ENCODE assay signal across 8 cellular contexts in genomic region chr22:40043793-40044101, GRCh38. TPM values are rescaled to one million over a fixed set of nuclear protein-coding genes. Genes with fewer than 3 reads are reported as not detected.
DNase-seq lines count a peak whose midpoint lies in the region; ATAC-seq and TF ChIP-seq lines count a peak whose summit lies in the region.

No MANE protein-coding gene starts in this region.

- H3K4me1 ChIP-seq in iPS-15b (ENCODE audit: control insufficient read depth, insufficient read depth, low read length), result no peaks in the 10 kb centered on the region

- DNase-seq in HFFc6 (no peak), middle frontal gyrus (ENCODE audit: extremely low spot score, low spot score) (no peak), SHP77 treated with DMSO at 0.1 percent for 48 hours (lab: John Stamatoyannopoulos, UW) (no peak), germinal center (ENCODE audit: low spot score) (no peak)
- no peak for DNase-seq in activated CD8-positive, alpha-beta T cell treated with anti-CD3 and anti-CD28 coated beads, Interleukin-2, amount 10 ng/mL, durations not matched to agents 7 days and 5 days
- no peak for DNase-seq in stimulated activated effector memory CD8-positive, alpha-beta T cell treated with anti-CD3 and anti-CD28 coated beads, Interleukin-12 subunit alpha, Interleukin-12 subunit beta, amount 100 ng/mL, for 72 hours (ENCODE audit: low spot score in 2 of 2)

- H3K27me3 ChIP-seq in iPS-15b (ENCODE audit: control insufficient read depth, insufficient read depth, low read length), result peaks cover 9% of the 10 kb centered on the region

- peaks cover 27% of the 10 kb centered on the region; the same call in 1 of the 2 replicates for H3K4me1 Mint-ChIP-seq in HFFc6 (ENCODE audit: low read depth)
- peaks cover 43% of the 10 kb centered on the region for H3K4me1 Mint-ChIP-seq in activated CD8-positive, alpha-beta T cell treated with anti-CD3 and anti-CD28 coated beads, Interleukin-2, amount 10 ng/mL, durations not matched to agents 7 days and 5 days (ENCODE audit: low read depth)
- peaks cover 27% of the 10 kb centered on the region for H3K4me1 Mint-ChIP-seq in stimulated activated effector memory CD8-positive, alpha-beta T cell treated with anti-CD3 and anti-CD28 coated beads, Interleukin-12 subunit alpha, Interleukin-12 subunit beta, amount 100 ng/mL, for 72 hours

- no peaks in the 10 kb centered on the region for H3K36me3 ChIP-seq in iPS-15b (ENCODE audit: control insufficient read depth, insufficient read depth, low read length)

- H3K9me3 Mint-ChIP-seq in HFFc6, result no peaks in the 10 kb centered on the region
- H3K9me3 Mint-ChIP-seq in activated CD8-positive, alpha-beta T cell treated with anti-CD3 and anti-CD28 coated beads, Interleukin-2, amount 10 ng/mL, durations not matched to agents 7 days and 5 days (ENCODE audit: insufficient read depth), result no peaks in the 10 kb centered on the region
- no peaks in the 10 kb centered on the region for H3K9me3 Mint-ChIP-seq in stimulated activated effector memory CD8-positive, alpha-beta T cell treated with anti-CD3 and anti-CD28 coated beads, Interleukin-12 subunit alpha, Interleukin-12 subunit beta, amount 100 ng/mL, for 72 hours

- no peaks in the 10 kb centered on the region for H3K9me3 ChIP-seq in iPS-15b (ENCODE audit: control insufficient read depth, insufficient read depth, low read length)

- peak overlapping the region; percentile 97 for H3K27ac Mint-ChIP-seq in HFFc6
- peak overlapping the region; percentile 99 for H3K27ac Mint-ChIP-seq in activated CD8-positive, alpha-beta T cell treated with anti-CD3 and anti-CD28 coated beads, Interleukin-2, amount 10 ng/mL, durations not matched to agents 7 days and 5 days
- peak overlapping the region; percentile 98 for H3K27ac Mint-ChIP-seq in stimulated activated effector memory CD8-positive, alpha-beta T cell treated with anti-CD3 and anti-CD28 coated beads, Interleukin-12 subunit alpha, Interleukin-12 subunit beta, amount 100 ng/mL, for 72 hours

- POLR2A ChIA-PET in activated CD8-positive, alpha-beta T cell treated with anti-CD3 and anti-CD28 coated beads, Interleukin-2, amount 10 ng/mL, durations not matched to agents 7 days and 5 days (lab: Charles Lee), result interaction anchor here (0.6 to 5.5 kb wide), 70 partner anchors 10 to 726 kb away, joined by 3 to 68 read pairs (median 4); partner anchors contain the start of genes ADSL, ATF4, MIEF1 and RPS19BP1

- TF ChIP-seq CTCF in HFFc6 (IDR thresholded peaks at IDR 0.05), result no peak

- peak overlapping the region; percentile 94 for H3K4me3 Mint-ChIP-seq in HFFc6
- H3K4me3 Mint-ChIP-seq in activated CD8-positive, alpha-beta T cell treated with anti-CD3 and anti-CD28 coated beads, Interleukin-2, amount 10 ng/mL, durations not matched to agents 7 days and 5 days, result peak overlapping the region; percentile 89
- peak overlapping the region; percentile 77 for H3K4me3 Mint-ChIP-seq in stimulated activated effector memory CD8-positive, alpha-beta T cell treated with anti-CD3 and anti-CD28 coated beads, Interleukin-12 subunit alpha, Interleukin-12 subunit beta, amount 100 ng/mL, for 72 hours

- peaks cover 3% of the 10 kb centered on the region for H3K27me3 Mint-ChIP-seq in HFFc6 (ENCODE audit: insufficient read depth)
- H3K27me3 Mint-ChIP-seq in activated CD8-positive, alpha-beta T cell treated with anti-CD3 and anti-CD28 coated beads, Interleukin-2, amount 10 ng/mL, durations not matched to agents 7 days and 5 days (ENCODE audit: low read depth), result peaks cover 8% of the 10 kb centered on the region

- no peak for ATAC-seq in activated CD8-positive, alpha-beta T cell treated with anti-CD3 and anti-CD28 coated beads, Interleukin-2, amount 10 ng/mL, durations not matched to agents 7 days and 5 days
- no peak for ATAC-seq in stimulated activated effector memory CD8-positive, alpha-beta T cell treated with anti-CD3 and anti-CD28 coated beads, Interleukin-12 subunit alpha, Interleukin-12 subunit beta, amount 100 ng/mL, for 72 hours
- ATAC-seq in HG03280 (IDR thresholded peaks at IDR 0.05; ENCODE audit: unreplicated experiment), result no peak

- no peak overlapping the region for H3K9ac ChIP-seq in iPS-15b (ENCODE audit: low read depth, low read length)

- CTCF ChIA-PET in activated CD8-positive, alpha-beta T cell treated with anti-CD3 and anti-CD28 coated beads, Interleukin-2, amount 10 ng/mL, durations not matched to agents 7 days and 5 days (lab: Charles Lee), result interaction anchor here (0.6 to 3.3 kb wide), 18 partner anchors 11 to 514 kb away, joined by 3 to 38 read pairs (median 5); partner anchors contain the start of genes ADSL, RPS19BP1, SGSM3 and TNRC6B

- H3K4me3 ChIP-seq in iPS-15b (ENCODE audit: low read depth, low read length), result peak overlapping the region; percentile 92

- H3K36me3 Mint-ChIP-seq in HFFc6 (ENCODE audit: low read depth), result no peaks in the 10 kb centered on the region
- peaks cover 4% of the 10 kb centered on the region for H3K36me3 Mint-ChIP-seq in activated CD8-positive, alpha-beta T cell treated with anti-CD3 and anti-CD28 coated beads, Interleukin-2, amount 10 ng/mL, durations not matched to agents 7 days and 5 days (ENCODE audit: low read depth)
- peaks cover 12% of the 10 kb centered on the region for H3K36me3 Mint-ChIP-seq in stimulated activated effector memory CD8-positive, alpha-beta T cell treated with anti-CD3 and anti-CD28 coated beads, Interleukin-12 subunit alpha, Interleukin-12 subunit beta, amount 100 ng/mL, for 72 hours

RNA-seq across cellular contexts. Expression of gene FAM83F, which starts 49.0 kb away (rescaled TPM):
- total RNA-seq in HFFc6 (2021; fragmentation: NEBNext Ultra II Directional; extraction: Animal tissue kit (Norgen Biotek cat#: 25700)), result not detected
- under 1 TPM; 0.03 to 0.11 TPM for total RNA-seq in activated CD8-positive, alpha-beta T cell treated with anti-CD3 and anti-CD28 coated beads, Interleukin-2, amount 10 ng/mL, durations not matched to agents 7 days and 5 days
